Comparison of ENCODE assay signal across 2 cellular contexts in genomic region chr2:128291161-128291843, GRCh38.
TF ChIP-seq lines count a peak whose summit lies in the region.

No MANE protein-coding gene starts in this region.

TF ChIP-seq in HCT116, 20 proteins besides CTCF, POLR2A, EP300 and RAD21:
- TF ChIP-seq MAX (IDR thresholded peaks at IDR 0.05) = no peak

TF ChIP-seq in H1, 55 proteins besides CTCF, POLR2A, EP300 and RAD21:
- no peak for TF ChIP-seq KDM4A (IDR thresholded peaks at IDR 0.05; ENCODE audit: low read depth, low read length, severe bottlenecking)
- no peak for TF ChIP-seq GABPA (IDR thresholded peaks at IDR 0.05; ENCODE audit: borderline replicate concordance, insufficient read depth, low read length)
- TF ChIP-seq SP1 (IDR thresholded peaks at IDR 0.05; ENCODE audit: low read depth, low read length) = no peak
- no peak for TF ChIP-seq SIN3A (conservative IDR thresholded peaks at IDR 0.05 in 1 of 2, IDR thresholded peaks at IDR 0.05 in 1 of 2; ENCODE audit: low read depth in 1 of 2, low read length in 2 of 2)
- TF ChIP-seq MAX (IDR thresholded peaks at IDR 0.05) = no peak
- no peak for TF ChIP-seq POU5F1 (IDR thresholded peaks at IDR 0.05; ENCODE audit: low read depth, low read length)
- TF ChIP-seq CHD7 (IDR thresholded peaks at IDR 0.05; ENCODE audit: insufficient replicate concordance, low read length) = no peak
- no peak for TF ChIP-seq TEAD4 (IDR thresholded peaks at IDR 0.05; ENCODE audit: low read depth, low read length)
- no peak for TF ChIP-seq SIRT6 (IDR thresholded peaks at IDR 0.05; ENCODE audit: low read length)
- no peak for TF ChIP-seq E2F6 (IDR thresholded peaks at IDR 0.05)
- TF ChIP-seq TAF7 (optimal IDR thresholded peaks at IDR 0.05; ENCODE audit: borderline replicate concordance, low read depth, low read length) = no peak
- TF ChIP-seq USF2 (IDR thresholded peaks at IDR 0.05; ENCODE audit: low read length) = no peak
- TF ChIP-seq RXRA (IDR thresholded peaks at IDR 0.05; ENCODE audit: insufficient read depth, low read depth, low read length) = no peak
- no peak for TF ChIP-seq SRF (IDR thresholded peaks at IDR 0.05; ENCODE audit: low read depth, low read length)
- TF ChIP-seq JUND (IDR thresholded peaks at IDR 0.05; ENCODE audit: low read length) = no peak
- no peak for TF ChIP-seq TAF1 (IDR thresholded peaks at IDR 0.05; ENCODE audit: low read depth, low read length)
- no peak for TF ChIP-seq SP4 (IDR thresholded peaks at IDR 0.05; ENCODE audit: low read length)
- no peak for TF ChIP-seq SP2 (IDR thresholded peaks at IDR 0.05; ENCODE audit: low read length)
- TF ChIP-seq ZNF274 (IDR thresholded peaks at IDR 0.05; ENCODE audit: borderline replicate concordance, extremely low read depth, low read length) = no peak
- no peak for TF ChIP-seq GTF2F1 (IDR thresholded peaks at IDR 0.05; ENCODE audit: borderline replicate concordance, low read depth, low read length)
